ENCODE assay signal across 8 cellular contexts in genomic region chr12:102119674-102120563, GRCh38. TPM values are rescaled to one million over a fixed set of nuclear protein-coding genes. Genes with fewer than 3 reads are reported as not detected.
DNase-seq lines count a peak whose midpoint lies in the region; ATAC-seq, FAIRE-seq and TF ChIP-seq lines count a peak whose summit lies in the region.

A gene with protein sequence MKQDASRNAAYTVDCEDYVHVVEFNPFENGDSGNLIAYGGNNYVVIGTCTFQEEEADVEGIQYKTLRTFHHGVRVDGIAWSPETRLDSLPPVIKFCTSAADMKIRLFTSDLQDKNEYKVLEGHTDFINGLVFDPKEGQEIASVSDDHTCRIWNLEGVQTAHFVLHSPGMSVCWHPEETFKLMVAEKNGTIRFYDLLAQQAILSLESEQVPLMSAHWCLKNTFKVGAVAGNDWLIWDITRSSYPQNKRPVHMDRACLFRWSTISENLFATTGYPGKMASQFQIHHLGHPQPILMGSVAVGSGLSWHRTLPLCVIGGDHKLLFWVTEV (minus strand): TSS chr12:102120114. CDS start chr12:102118518, 1,596 bp downstream.
PARPBP (plus strand) TSS chr12:102120183; CDS start chr12:102123889, 3,706 bp downstream.

- peak; percentile 95 for ATAC-seq in HG02840 (IDR thresholded peaks at IDR 0.05; ENCODE audit: low FRiP score, unreplicated experiment)

- H3K4me3 ChIP-seq in left ventricle myocardium inferior = peak within 1 kb of the TSS; percentile 88

- H3K9me3 ChIP-seq in left ventricle myocardium inferior (replicated peaks) = no peaks in the 10 kb centered on the region

- H3K36me3 ChIP-seq in left ventricle myocardium inferior = peaks cover 25% of the 10 kb centered on the region

- TF ChIP-seq POLR2A in GM12892 (IDR thresholded peaks at IDR 0.05; ENCODE audit: low read depth, low read length) = peak; percentile 93

- no peaks in the 10 kb centered on the region for H3K9me3 Mint-ChIP-seq in progenitor cell of endocrine pancreas (ENCODE audit: low read depth)

- H3K4me3 Mint-ChIP-seq in progenitor cell of endocrine pancreas (ENCODE audit: low read depth) = peak within 1 kb of the TSS; percentile 79

- FAIRE-seq in GM12892 (lab: Jason Lieb, UNC) = peak; percentile 95
- no peak for FAIRE-seq in urothelium cell line (lab: Jason Lieb, UNC)

- H3K36me3 Mint-ChIP-seq in progenitor cell of endocrine pancreas (ENCODE audit: insufficient read depth) = no peaks in the 10 kb centered on the region

- TF ChIP-seq CTCF in left ventricle myocardium inferior (IDR thresholded peaks at IDR 0.05; ENCODE audit: borderline replicate concordance) = peak; percentile 35
- peak; percentile 16 for TF ChIP-seq CTCF in progenitor cell of endocrine pancreas (IDR thresholded peaks at IDR 0.05; ENCODE audit: unreplicated experiment)

- H3K4me1 Mint-ChIP-seq in progenitor cell of endocrine pancreas (ENCODE audit: low read depth) = peaks cover 11% of the 10 kb centered on the region

- H3K27me3 ChIP-seq in left ventricle myocardium inferior (ENCODE audit: low read depth) = no peaks in the 10 kb centered on the region

- DNase-seq in GM12892 (ENCODE audit: insufficient read length) (peak; percentile 75), NCI-H146 (lab: John Stamatoyannopoulos, UW) (peak; percentile 89), T-helper 1 cell (peak; percentile 80 to 93 (median 87)), amniotic stem cell (lab: John Stamatoyannopoulos, UW) (peak; percentile 90), left ventricle myocardium inferior (peak; percentile 90), progenitor cell of endocrine pancreas (ENCODE audit: low spot score, unreplicated experiment) (peak; percentile 83), urothelium cell line (ENCODE audit: low spot score) (peak; percentile 88)

- intact Hi-C loops in left ventricle myocardium inferior (cut with micrococcal nuclease) = no loop called here

- H3K4me1 ChIP-seq in left ventricle myocardium inferior = peaks cover 24% of the 10 kb centered on the region

- no peaks in the 10 kb centered on the region for H3K27me3 Mint-ChIP-seq in progenitor cell of endocrine pancreas

- H3K27ac ChIP-seq in left ventricle myocardium inferior (replicated peaks) = peak within 1 kb of the TSS; percentile 88

- H3K27ac Mint-ChIP-seq in progenitor cell of endocrine pancreas = peak within 1 kb of the TSS; percentile 93

RNA-seq across cellular contexts. Expression of the first gene that starts in this region (rescaled TPM):
- 64.0 TPM for polyA plus RNA-seq in GM12892 (2012; ENCODE audit: missing spikeins)
- total RNA-seq in left ventricle myocardium inferior = 20.6 TPM
- 28.7 and 33.6 TPM in 2 replicates for total RNA-seq in progenitor cell of endocrine pancreas

RNA-seq across cellular contexts. Expression of gene PARPBP, which starts in this region (rescaled TPM):
- 18.9 TPM for polyA plus RNA-seq in GM12892 (2012; ENCODE audit: missing spikeins)
- 0.33 TPM for total RNA-seq in left ventricle myocardium inferior
- total RNA-seq in progenitor cell of endocrine pancreas = 16.9 and 17.0 TPM in 2 replicates

Comparison
In these comparisons a context has a peak if more than half of its experiments do, and no peak if none do; other contexts are left out.
1. Peak in every context shown above with its lines: DNase-seq, ATAC-seq, H3K4me3 ChIP-seq and H3K27ac ChIP-seq.
2. RNA of gene PARPBP (total RNA-seq): 16.9 to 17.0 TPM in progenitor cell of endocrine pancreas; 0.33 TPM in left ventricle myocardium inferior (single experiment); every median in the first group is over 10 times any median in the second.